In genomic region chr2:133635115-133635514, GRCh38 we compare ENCODE assay signal across 21 cellular contexts.
"Had no signal": no experiment of that assay in that cellular context is flagged by ENCODE, and none has a peak within 500 bp of the region (broad histone marks: within the 10 kb centered on the region; RNA-seq: fewer than 3 reads in every experiment).

No MANE protein-coding gene starts in this region.

- H3K27me3 ChIP-seq: sigmoid colon, testis had no signal

- H3K27me3 Mint-ChIP-seq: activated naive CD4-positive, alpha-beta T cell treated with anti-CD3 and anti-CD28 coated beads, Interleukin-2, amount 10 ng/mL, durations not matched to agents 7 days and 5 days; natural killer cell treated with Interleukin-12 subunit alpha and Interleukin-12 subunit beta and Interleukin-15 and Interleukin-18, amount 100 ng/mL, for 72 hours; stimulated activated naive CD8-positive, alpha-beta T cell treated with anti-CD3 and anti-CD28 coated beads, Interleukin-15, amount 100 ng/mL, for 72 hours had no signal

- H3K9me3 Mint-ChIP-seq: activated naive CD4-positive, alpha-beta T cell treated with anti-CD3 and anti-CD28 coated beads, Interleukin-2, amount 10 ng/mL, durations not matched to agents 7 days and 5 days; activated T-helper 2 cell treated with anti-CD3 and anti-CD28 coated beads, Interferon-gamma antibody, Interleukin-2, Interleukin-4, amounts not matched to agents 10 μg/mL and 5 μg/mL and 100 μg/mL, durations not matched to agents 14 hours and 24 hours and 36 hours had no signal

- H3K4me3 ChIP-seq: lung, prostate gland, sigmoid colon, testis had no signal

- H3K36me3 Mint-ChIP-seq: activated naive CD4-positive, alpha-beta T cell treated with anti-CD3 and anti-CD28 coated beads, Interleukin-2, amount 10 ng/mL, durations not matched to agents 7 days and 5 days; natural killer cell treated with Interleukin-12 subunit alpha and Interleukin-12 subunit beta and Interleukin-15 and Interleukin-18, amount 100 ng/mL, for 72 hours; T-cell had no signal

- DNase-seq: activated CD4-positive, alpha-beta T cell treated with anti-CD3 and anti-CD28 coated beads for 48 hours; activated naive CD4-positive, alpha-beta T cell treated with anti-CD3 and anti-CD28 coated beads, Interleukin-2, amount 10 ng/mL, durations not matched to agents 7 days and 5 days; caudate nucleus; cortex of kidney; effector memory CD4-positive, alpha-beta T cell; erythroblast; hypothalamus; left colon; occipital lobe; sigmoid colon; stimulated activated CD4-positive, alpha-beta T cell treated with anti-CD3 and anti-CD28 coated beads, Interleukin-12 subunit alpha, Interleukin-12 subunit beta, amount 100 ng/mL, for 4 hours; stimulated activated CD4-positive, alpha-beta T cell treated with anti-CD3 and anti-CD28 coated beads, Interleukin-4, amount 100 ng/mL, for 1 hour; stimulated activated CD8-positive, alpha-beta memory T cell treated with anti-CD3 and anti-CD28 coated beads, Interleukin-4, amount 100 ng/mL, for 48 hours; stimulated activated naive CD8-positive, alpha-beta T cell treated with anti-CD3 and anti-CD28 coated beads, Interleukin-15, amount 100 ng/mL, for 72 hours; T-cell; T1000; testis had no signal

- H3K4me1 Mint-ChIP-seq: activated naive CD4-positive, alpha-beta T cell treated with anti-CD3 and anti-CD28 coated beads, Interleukin-2, amount 10 ng/mL, durations not matched to agents 7 days and 5 days; stimulated activated naive CD8-positive, alpha-beta T cell treated with anti-CD3 and anti-CD28 coated beads, Interleukin-15, amount 100 ng/mL, for 72 hours; T-cell had no signal

- H3K27ac Mint-ChIP-seq: activated naive CD4-positive, alpha-beta T cell treated with anti-CD3 and anti-CD28 coated beads, Interleukin-2, amount 10 ng/mL, durations not matched to agents 7 days and 5 days; activated T-helper 2 cell treated with anti-CD3 and anti-CD28 coated beads, Interferon-gamma antibody, Interleukin-2, Interleukin-4, amounts not matched to agents 10 μg/mL and 5 μg/mL and 100 μg/mL, durations not matched to agents 14 hours and 24 hours and 36 hours; natural killer cell treated with Interleukin-12 subunit alpha and Interleukin-12 subunit beta and Interleukin-15 and Interleukin-18, amount 100 ng/mL, for 72 hours; stimulated activated naive CD8-positive, alpha-beta T cell treated with anti-CD3 and anti-CD28 coated beads, Interleukin-15, amount 100 ng/mL, for 72 hours; T-cell had no signal

- ATAC-seq: left colon; natural killer cell treated with Interleukin-12 subunit alpha and Interleukin-12 subunit beta and Interleukin-15 and Interleukin-18, amount 100 ng/mL, for 72 hours; stimulated activated naive CD8-positive, alpha-beta T cell treated with anti-CD3 and anti-CD28 coated beads, Interleukin-15, amount 100 ng/mL, for 72 hours; T-cell had no signal

- H3K36me3 ChIP-seq: prostate gland, sigmoid colon had no signal

- H3K4me3 Mint-ChIP-seq: activated naive CD4-positive, alpha-beta T cell treated with anti-CD3 and anti-CD28 coated beads, Interleukin-2, amount 10 ng/mL, durations not matched to agents 7 days and 5 days; natural killer cell treated with Interleukin-12 subunit alpha and Interleukin-12 subunit beta and Interleukin-15 and Interleukin-18, amount 100 ng/mL, for 72 hours; stimulated activated naive CD8-positive, alpha-beta T cell treated with anti-CD3 and anti-CD28 coated beads, Interleukin-15, amount 100 ng/mL, for 72 hours; T-cell had no signal

- H3K27ac ChIP-seq: prostate gland, sigmoid colon, testis had no signal

- H3K9me3 ChIP-seq: prostate gland, sigmoid colon, testis had no signal

- H3K4me1 ChIP-seq: prostate gland, testis had no signal
